ENCODE assay signal across 1 cellular context in the genomic region with DNA sequence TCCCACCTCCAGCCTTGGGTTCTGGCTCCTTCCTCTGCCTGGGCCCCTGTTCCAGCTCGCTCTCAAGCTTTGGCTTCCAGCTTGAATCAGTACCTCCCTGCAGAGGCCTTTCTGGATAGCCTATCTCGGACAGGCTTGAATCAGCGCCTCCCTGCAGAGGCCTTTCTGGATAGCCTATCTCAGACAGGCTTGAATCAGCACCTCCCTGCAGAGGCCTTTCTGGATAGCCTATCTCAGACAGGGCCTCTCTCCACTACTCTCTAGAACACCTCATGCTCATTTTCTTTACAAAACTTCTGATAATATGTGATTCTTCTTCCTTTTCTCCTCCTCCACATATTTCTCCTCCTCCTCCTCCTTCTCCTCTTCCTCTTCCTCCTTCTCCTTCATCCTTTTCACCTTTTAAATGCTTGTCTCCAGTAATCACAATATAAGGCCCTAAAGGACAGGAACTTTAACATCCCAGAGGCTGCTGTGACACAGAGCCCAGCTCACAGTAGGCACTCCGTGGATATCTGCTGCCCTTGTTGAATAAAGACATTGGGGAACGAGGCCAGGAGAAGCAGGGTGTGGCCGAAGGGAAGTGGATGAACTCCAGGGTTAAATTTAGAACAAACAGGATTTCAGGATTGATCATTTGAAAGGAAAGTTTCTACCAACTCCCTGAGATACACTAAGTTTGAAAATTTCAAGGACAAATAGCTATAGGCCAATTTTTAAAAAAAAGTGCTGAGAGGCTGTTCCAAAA.
TF ChIP-seq lines count a peak whose summit lies in the region.

No MANE protein-coding gene starts in this region.

TF ChIP-seq in HCT116, 20 proteins besides CTCF, POLR2A, EP300 and RAD21 (continued from another document):
- TF ChIP-seq SP1 (IDR thresholded peaks at IDR 0.05; ENCODE audit: low read depth) (no peak), EZH2 (IDR thresholded peaks at IDR 0.05) (no peak), SRF (IDR thresholded peaks at IDR 0.05; ENCODE audit: low read depth) (no peak), ZNF274 (IDR thresholded peaks at IDR 0.05; ENCODE audit: low read depth, low read length) (no peak)
